1 cellular context compared by ENCODE assay signal in genomic region chr19:12669272-12670158, GRCh38.
TF ChIP-seq lines count a peak whose summit lies in the region.

No MANE protein-coding gene starts in this region.

TF ChIP-seq in H1, 55 proteins besides CTCF, POLR2A, EP300 and RAD21:
- TF ChIP-seq BACH1 (IDR thresholded peaks at IDR 0.05; ENCODE audit: low read length) (no peak), EGR1 (IDR thresholded peaks at IDR 0.05; ENCODE audit: borderline replicate concordance, low read depth, low read length) (no peak), TEAD4 (IDR thresholded peaks at IDR 0.05; ENCODE audit: low read depth, low read length) (0 out of 2 replicates have a peak, but pooled peaks have one; percentile 15), CEBPB (IDR thresholded peaks at IDR 0.05; ENCODE audit: low read depth, low read length) (no peak), MAFK (IDR thresholded peaks at IDR 0.05; ENCODE audit: low read depth, low read length) (no peak), JUN (IDR thresholded peaks at IDR 0.05; ENCODE audit: low read depth, low read length) (no peak), GTF2F1 (IDR thresholded peaks at IDR 0.05; ENCODE audit: borderline replicate concordance, low read depth, low read length) (no peak), YY1 (IDR thresholded peaks at IDR 0.05; ENCODE audit: low read depth, low read length) (peak; percentile 60; the same call in 1 of the 2 replicates), TCF12 (IDR thresholded peaks at IDR 0.05; ENCODE audit: low read depth, low read length) (no peak), KDM4A (IDR thresholded peaks at IDR 0.05; ENCODE audit: low read depth, low read length, severe bottlenecking) (peak; percentile 65), E2F6 (IDR thresholded peaks at IDR 0.05) (no peak), MAX (IDR thresholded peaks at IDR 0.05) (no peak), SRF (IDR thresholded peaks at IDR 0.05; ENCODE audit: low read depth, low read length) (no peak), SAP30 (IDR thresholded peaks at IDR 0.05; ENCODE audit: insufficient read depth, insufficient replicate concordance, low read length) (peak; percentile 97), BCL11A (IDR thresholded peaks at IDR 0.05; ENCODE audit: low read depth in 2 of 2, low read length in 2 of 2) (no peak), EZH2 (IDR thresholded peaks at IDR 0.05; ENCODE audit: low read depth, low read length, severe bottlenecking) (no peak), PHF8 (conservative IDR thresholded peaks at IDR 0.05; ENCODE audit: low read depth, low read length) (peak; percentile 52), USF2 (IDR thresholded peaks at IDR 0.05; ENCODE audit: low read length) (no peak), RXRA (IDR thresholded peaks at IDR 0.05; ENCODE audit: insufficient read depth, low read depth, low read length) (no peak), CHD7 (IDR thresholded peaks at IDR 0.05; ENCODE audit: insufficient replicate concordance, low read length) (no peak), RFX5 (IDR thresholded peaks at IDR 0.05; ENCODE audit: borderline replicate concordance, low read depth, low read length) (no peak), BRCA1 (IDR thresholded peaks at IDR 0.05; ENCODE audit: low read depth, low read length) (no peak), CBX5 (IDR thresholded peaks at IDR 0.05; ENCODE audit: low read depth, low read length) (no peak), SP4 (IDR thresholded peaks at IDR 0.05; ENCODE audit: low read length) (peak; percentile 94), TAF1 (IDR thresholded peaks at IDR 0.05; ENCODE audit: low read depth, low read length) (peak; percentile 76), POLR2AphosphoS5 (IDR thresholded peaks at IDR 0.05; ENCODE audit: low read depth, low read length) (peak; percentile 71), CTBP2 (IDR thresholded peaks at IDR 0.05; ENCODE audit: borderline replicate concordance, insufficient read depth, insufficient read length, low read length) (no peak), NRF1 (IDR thresholded peaks at IDR 0.05; ENCODE audit: low read depth, low read length) (no peak), SIX5 (IDR thresholded peaks at IDR 0.05; ENCODE audit: low read depth, low read length) (peak; percentile 26; the same call in 1 of the 2 replicates), FOSL1 (IDR thresholded peaks at IDR 0.05; ENCODE audit: insufficient read depth, low read depth, low read length) (no peak), JUND (IDR thresholded peaks at IDR 0.05; ENCODE audit: low read length) (0 out of 2 replicates have a peak, but pooled peaks have one; percentile 25), TAF7 (optimal IDR thresholded peaks at IDR 0.05; ENCODE audit: borderline replicate concordance, low read depth, low read length) (peak; percentile 35), NANOG (IDR thresholded peaks at IDR 0.05; ENCODE audit: insufficient read depth, low read depth, low read length, poor library complexity, severe bottlenecking) (no peak), ATF3 (IDR thresholded peaks at IDR 0.05; ENCODE audit: insufficient read depth, low read depth, low read length) (no peak), ATF2 (IDR thresholded peaks at IDR 0.05; ENCODE audit: low read length) (peak; percentile 80; the same call in 1 of the 2 replicates), SUZ12 (IDR thresholded peaks at IDR 0.05; ENCODE audit: low read length) (no peak), CREB1 (IDR thresholded peaks at IDR 0.05) (peak; percentile 32; the same call in 1 of the 2 replicates), SIN3A (conservative IDR thresholded peaks at IDR 0.05 in 1 of 2, IDR thresholded peaks at IDR 0.05 in 1 of 2; ENCODE audit: low read depth in 1 of 2, low read length in 2 of 2) (peak; percentile 26 to 93; a peak in 2 of 4 replicates), SP1 (IDR thresholded peaks at IDR 0.05; ENCODE audit: low read depth, low read length) (no peak), CHD2 (IDR thresholded peaks at IDR 0.05; ENCODE audit: low read length) (0 out of 2 replicates have a peak, but pooled peaks have one; percentile 46), TBP (IDR thresholded peaks at IDR 0.05; ENCODE audit: low read depth, low read length) (peak; percentile 70), HDAC6 (IDR thresholded peaks at IDR 0.05; ENCODE audit: low read depth, low read length) (no peak), SIRT6 (IDR thresholded peaks at IDR 0.05; ENCODE audit: low read length) (no peak), ASH2L (IDR thresholded peaks at IDR 0.05; ENCODE audit: low read length) (peak; percentile 91), SP2 (IDR thresholded peaks at IDR 0.05; ENCODE audit: low read length) (no peak), RBBP5 (IDR thresholded peaks at IDR 0.05; ENCODE audit: borderline replicate concordance, low read depth, low read length) (no peak), KDM1A (IDR thresholded peaks at IDR 0.05; ENCODE audit: borderline replicate concordance, low read length) (no peak), POU5F1 (IDR thresholded peaks at IDR 0.05; ENCODE audit: low read depth, low read length) (no peak), GABPA (IDR thresholded peaks at IDR 0.05; ENCODE audit: borderline replicate concordance, insufficient read depth, low read length) (peak; percentile 98), ZNF274 (IDR thresholded peaks at IDR 0.05; ENCODE audit: borderline replicate concordance, extremely low read depth, low read length) (no peak), CHD1 (IDR thresholded peaks at IDR 0.05; ENCODE audit: low read depth, low read length) (no peak), CBX8 (IDR thresholded peaks at IDR 0.05; ENCODE audit: borderline replicate concordance, low read depth, low read length) (no peak), HDAC2 (IDR thresholded peaks at IDR 0.05; ENCODE audit: borderline replicate concordance in 1 of 2, low read depth in 2 of 2, low read length in 2 of 2) (peak in 1 of 2 experiments; percentile 83; a peak in 2 of 4 replicates), KDM5A (IDR thresholded peaks at IDR 0.05; ENCODE audit: low read length) (peak; percentile 90), RNF2 (IDR thresholded peaks at IDR 0.05; ENCODE audit: borderline replicate concordance, low read depth, low read length, missing control alignments, poor library complexity, severe bottlenecking) (no peak)
TF ChIP-seq in H1: peak in this region for 20.
